1 cellular context compared by ENCODE assay signal in the genomic region with DNA sequence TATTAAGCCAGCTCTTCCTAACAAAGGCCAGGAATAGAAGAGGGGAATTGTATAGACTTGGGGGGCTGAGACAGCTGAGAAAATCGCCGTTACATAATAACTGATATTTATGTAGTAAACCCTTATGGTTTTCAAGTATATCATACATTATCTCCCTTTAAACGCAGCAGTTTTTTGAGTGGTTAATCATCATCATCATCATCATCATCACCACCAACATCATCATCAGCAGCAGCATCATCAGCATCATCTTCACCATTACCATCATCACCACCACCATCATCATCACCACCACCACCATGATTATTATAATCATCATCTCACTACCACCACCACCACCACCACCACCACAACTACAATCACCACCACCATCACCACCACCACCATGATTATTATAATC.
TF ChIP-seq lines count a peak whose summit lies in the region.

No MANE protein-coding gene starts in this region.

TF ChIP-seq in HepG2, 621 proteins besides CTCF, POLR2A, EP300 and RAD21:
- no peak for TF ChIP-seq CEBPZ (IDR thresholded peaks at IDR 0.05; ENCODE audit: low read length)
- TF ChIP-seq CREB1 (IDR thresholded peaks at IDR 0.05): peak; percentile 84
- no peak for TF ChIP-seq CREB1 (CRISPR knock-in tag; IDR thresholded peaks at IDR 0.05)
- no peak for TF ChIP-seq ATAD3A (CRISPR knock-in tag; IDR thresholded peaks at IDR 0.05)
